In the genomic region with DNA sequence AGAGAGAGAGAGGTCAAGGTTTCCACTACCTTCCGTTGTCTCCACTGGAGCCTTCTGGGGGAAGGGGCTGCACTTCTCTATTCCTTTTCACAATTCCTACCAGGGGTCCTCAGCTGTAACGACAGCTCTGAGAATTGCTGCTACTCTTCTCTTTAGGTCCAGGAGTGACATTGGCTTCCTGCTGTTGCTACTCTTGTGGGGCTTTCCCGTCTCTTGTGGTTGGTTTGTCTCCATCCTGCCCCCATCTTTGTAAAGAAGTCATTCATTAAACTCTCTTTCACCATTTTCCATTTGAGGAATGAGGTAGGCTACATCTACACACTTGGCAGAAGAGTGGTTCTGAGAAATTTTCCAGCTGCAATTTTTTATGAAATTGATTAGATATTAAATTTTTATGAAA, we compare ENCODE assay signal across 13 cellular contexts.
"Had no signal": no experiment of that assay in that cellular context is flagged by ENCODE, and none has a peak within 500 bp of the region (broad histone marks: within the 10 kb centered on the region; RNA-seq: fewer than 3 reads in every experiment).

No MANE protein-coding gene starts in this region.

- ATAC-seq: left cardiac atrium; naive thymus-derived CD8-positive, alpha-beta T cell had no signal

- DNase-seq: activated B cell treated with CpG ODN at 0.5 μM for 24 hours; activated CD4-positive, alpha-beta T cell treated with anti-CD3 and anti-CD28 coated beads, Interleukin-2, amount 10 ng/mL, durations not matched to agents 7 days and 5 days; activated CD8-positive, alpha-beta memory T cell treated with anti-CD3 and anti-CD28 coated beads for 24 hours; activated naive CD4-positive, alpha-beta T cell treated with anti-CD3 and anti-CD28 coated beads, Interleukin-2, amount 50 U/mL, for 16 hours; adrenal gland; caudate nucleus; effector CD4-positive, alpha-beta T cell; foreskin melanocyte; head of caudate nucleus; left cardiac atrium; naive thymus-derived CD8-positive, alpha-beta T cell; posterior cingulate gyrus; thyroid gland had no signal
